20 cellular contexts compared by ENCODE assay signal in genomic region chr20:57156050-57156770, GRCh38.
DNase-seq lines count a peak whose midpoint lies in the region; ATAC-seq, FAIRE-seq and TF ChIP-seq lines count a peak whose summit lies in the region.
"Had no signal": no experiment of that assay in that cellular context is flagged by ENCODE, and none has a peak within 500 bp of the region (broad histone marks: within the 10 kb centered on the region; RNA-seq: fewer than 3 reads in every experiment).

No MANE protein-coding gene starts in this region.

- H3K4me2 ChIP-seq in HepG2 (ENCODE audit: low read depth, low read length) = no peak overlapping the region

- TF ChIP-seq CTCF in cardiac muscle cell (IDR thresholded peaks at IDR 0.05; ENCODE audit: low read depth, low read length) (no peak), HepG2 (CRISPR knock-in tag; IDR thresholded peaks at IDR 0.05) (no peak), right lobe of liver (IDR thresholded peaks at IDR 0.05) (no peak), mesothelial cell of epicardium (IDR thresholded peaks at IDR 0.05; ENCODE audit: unreplicated experiment) (no peak)

- no peaks in the 10 kb centered on the region for H3K36me3 ChIP-seq in cardiac muscle cell
- H3K36me3 ChIP-seq in HepG2 (replicated peaks in 1 of 2; ENCODE audit: control insufficient read depth in 1 of 2, insufficient read depth in 2 of 2, low read length in 2 of 2) = no peaks in the 10 kb centered on the region
- H3K36me3 ChIP-seq in right lobe of liver = no peaks in the 10 kb centered on the region

- peak overlapping the region; percentile 69 for H3K27ac Mint-ChIP-seq in mesothelial cell of epicardium
- H3K27ac Mint-ChIP-seq: CD14-positive monocyte; CD8-positive, alpha-beta T cell; HFFc6 had no signal

- peaks cover 4% of the 10 kb centered on the region for H3K9me3 Mint-ChIP-seq in mesothelial cell of epicardium
- H3K9me3 Mint-ChIP-seq: CD8-positive, alpha-beta T cell; HFFc6 had no signal

- H3K27me3 ChIP-seq in cardiac muscle cell (no peaks in the 10 kb centered on the region), HepG2 (ENCODE audit: control insufficient read depth in 1 of 2, insufficient read depth in 2 of 2, low read length in 2 of 2) (peaks cover 3 to 20% of the 10 kb centered on the region in 2 experiments; a peak in 3 of 5 replicates), right lobe of liver (no peaks in the 10 kb centered on the region)

- no peak overlapping the region for H3K4me3 ChIP-seq in cardiac muscle cell
- no peak overlapping the region for H3K4me3 ChIP-seq in HepG2 (replicated peaks in 1 of 3; ENCODE audit: insufficient read depth in 1 of 3, low read depth in 2 of 3, low read length in 3 of 3)
- no peak overlapping the region for H3K4me3 ChIP-seq in right lobe of liver

- H3K4me1 Mint-ChIP-seq in mesothelial cell of epicardium = peaks cover 4% of the 10 kb centered on the region
- H3K4me1 Mint-ChIP-seq: CD14-positive monocyte had no signal

- POLR2A ChIA-PET in HepG2 (lab: Yijun Ruan, JAX) = no interaction called here

- no peaks in the 10 kb centered on the region for H3K36me3 Mint-ChIP-seq in mesothelial cell of epicardium
- H3K36me3 Mint-ChIP-seq: CD14-positive monocyte; CD8-positive, alpha-beta T cell had no signal

- H4K20me1 ChIP-seq in HepG2 (ENCODE audit: insufficient read depth, low read length) = no peaks in the 10 kb centered on the region

- H3K27ac ChIP-seq in cardiac muscle cell = peak overlapping the region; percentile 98
- no peak overlapping the region for H3K27ac ChIP-seq in HepG2 (ENCODE audit: extremely low read length, insufficient read depth, low read length)
- H3K27ac ChIP-seq in right lobe of liver = no peak overlapping the region
- H3K27ac ChIP-seq: 22Rv1 had no signal

- WGBS in HepG2 (ENCODE audit: low lambda C conversion rate) = 43% methylated on average over 16 of the region's 17 CpGs
- 82% methylated on average over 16 of the region's 17 CpGs for whole genome bisulfite sequencing in right lobe of liver (ENCODE audit: insufficient coverage, low coverage, low lambda C conversion rate, missing lambda C conversion rate)

- H3K4me3 Mint-ChIP-seq in mesothelial cell of epicardium = no peak overlapping the region
- H3K4me3 Mint-ChIP-seq: CD14-positive monocyte; CD8-positive, alpha-beta T cell; HFFc6 had no signal

- FAIRE-seq in HepG2 (lab: Jason Lieb, UNC) = no peak
- FAIRE-seq: D721Med, GM12892, GM19239 had no signal

- H3K27me3 Mint-ChIP-seq in mesothelial cell of epicardium (ENCODE audit: low read depth) = no peaks in the 10 kb centered on the region

- H2AFZ ChIP-seq in HepG2 (ENCODE audit: low read length) = no peak overlapping the region

- DNase-seq in cardiac muscle cell (ENCODE audit: low read depth in 1 of 2, low spot score in 1 of 2) (no peak), Right ventricle myocardium superior (no peak), HepG2 (ENCODE audit: low spot score) (no peak), right lobe of liver (no peak), mesothelial cell of epicardium (ENCODE audit: low spot score in 2 of 2, unreplicated experiment in 2 of 2) (no peak), foreskin melanocyte (no peak), NCI-H1092 treated with DMSO at 0.1 percent for 48 hours (lab: John Stamatoyannopoulos, UW) (no peak)
- DNase-seq: CD8-positive, alpha-beta T cell; COR-L47; DMS153; DMS79 treated with DMSO at 0.1 percent for 48 hours; EL; GDM1; HCEC 1CT; HFFc6 had no signal

- TF ChIP-seq RAD21 in HepG2 (CRISPR knock-in tag; IDR thresholded peaks at IDR 0.05) = no peak

- in situ Hi-C loops in HepG2 (cut with HindIII; ENCODE audit: extremely low pct_ligation_motif_present, low pct_unique_long_range_greater_than_20kb) = no loop called here

- ATAC-seq in Right ventricle myocardium superior (ENCODE audit: poor library complexity) (no peak), HepG2 (no peak), right lobe of liver (no peak)
- ATAC-seq: CD8-positive, alpha-beta T cell had no signal

- TF ChIP-seq POLR2A in HepG2 (IDR thresholded peaks at IDR 0.05; ENCODE audit: insufficient read depth in 1 of 2, low read depth in 2 of 2, low read length in 2 of 2) (no peak), right lobe of liver (IDR thresholded peaks at IDR 0.05) (no peak)

- no peaks in the 10 kb centered on the region for H3K79me2 ChIP-seq in HepG2 (ENCODE audit: insufficient read depth, low read length)

- no peaks in the 10 kb centered on the region for H3K9me3 ChIP-seq in cardiac muscle cell (ENCODE audit: low read depth)
- no peaks in the 10 kb centered on the region for H3K9me3 ChIP-seq in HepG2 (ENCODE audit: low read length)
- H3K9me3 ChIP-seq in right lobe of liver = no peaks in the 10 kb centered on the region

- intact Hi-C loops in Right ventricle myocardium superior (cut with DNase I) (no loop called here), HepG2 (cut with micrococcal nuclease; ENCODE audit: unreplicated experiment) (no loop called here), right lobe of liver (cut with DNase I) (no loop called here)

- CTCF ChIA-PET in HepG2 (lab: Yijun Ruan, JAX; ENCODE audit: low intra/inter-chr PET ratio, low total read pairs) = no interaction called here

- no TSS peak for BruUV-seq in HepG2 (replicated peaks; lab: Mats Ljungman, UMichigan)

- H3K9ac ChIP-seq in HepG2 (ENCODE audit: insufficient read depth, low read depth, low read length) = no peak overlapping the region

- TF ChIP-seq EP300 in HepG2 (IDR thresholded peaks at IDR 0.05; ENCODE audit: low read depth in 2 of 2, low read length in 2 of 2) = no peak
- TF ChIP-seq EP300 in HepG2 (CRISPR knock-in tag; IDR thresholded peaks at IDR 0.05; ENCODE audit: borderline replicate concordance) = no peak

- H3K4me1 ChIP-seq in cardiac muscle cell (ENCODE audit: low read depth) = peaks cover 55% of the 10 kb centered on the region
- H3K4me1 ChIP-seq in HepG2 (ENCODE audit: insufficient read depth, low read length) = no peaks in the 10 kb centered on the region
- H3K4me1 ChIP-seq in right lobe of liver = no peaks in the 10 kb centered on the region

TF ChIP-seq in HepG2, 621 proteins besides CTCF, POLR2A, EP300 and RAD21:
- 0 out of 2 replicates have a peak, but pooled peaks have one; percentile 4 for TF ChIP-seq RFX1 (IDR thresholded peaks at IDR 0.05)
- TF ChIP-seq ATM (IDR thresholded peaks at IDR 0.05; ENCODE audit: borderline replicate concordance) = no peak
- no peak for TF ChIP-seq ZNF441 (CRISPR knock-in tag; IDR thresholded peaks at IDR 0.05; ENCODE audit: borderline replicate concordance)
